ENCODE assay signal across 20 cellular contexts in the genomic region with DNA sequence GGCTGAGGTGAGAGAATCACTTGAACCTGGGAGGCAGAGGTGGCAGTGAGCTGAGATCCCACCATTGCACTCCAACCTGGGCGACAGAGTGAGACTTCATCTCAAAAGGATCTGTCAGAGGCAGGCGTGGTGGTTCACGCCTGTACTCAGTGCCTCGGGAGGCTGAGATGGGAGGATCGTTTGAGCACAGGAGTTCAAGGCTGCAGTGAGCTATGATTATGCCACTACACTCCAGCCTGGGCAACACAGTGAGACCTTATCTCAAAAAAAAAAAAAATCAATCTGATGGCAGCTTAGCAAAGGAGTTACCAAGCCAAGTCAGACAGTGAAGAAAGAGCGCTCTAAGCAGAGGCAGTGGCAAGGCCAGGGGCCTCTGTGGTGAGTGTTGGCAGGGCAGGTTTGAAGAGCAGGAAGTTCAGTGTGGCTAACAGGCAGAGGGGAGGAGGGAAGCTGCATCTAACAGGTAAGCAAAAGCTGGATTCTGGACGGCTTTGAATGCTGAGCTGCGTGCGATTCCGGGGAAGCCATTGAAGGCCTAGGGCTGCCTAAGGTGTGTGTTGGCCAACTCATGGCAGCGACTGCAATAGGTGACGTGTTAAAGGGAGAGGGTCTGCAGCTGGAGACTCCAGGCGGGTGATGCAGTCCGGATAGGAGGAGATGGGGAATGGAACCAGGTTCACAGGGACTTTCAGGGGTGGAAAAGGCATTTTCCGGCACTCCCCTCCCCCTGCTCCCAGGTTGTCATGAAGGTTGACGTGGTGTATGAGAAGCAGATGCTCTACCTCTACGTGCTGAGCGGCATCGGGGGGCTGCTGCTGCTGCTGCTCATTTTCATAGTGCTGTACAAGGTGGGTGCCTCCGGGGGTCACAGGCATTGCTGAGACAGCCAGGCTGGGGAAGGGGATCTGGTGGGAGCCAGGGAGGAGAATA. TPM values are rescaled to one million over a fixed set of nuclear protein-coding genes. Genes with fewer than 3 reads are reported as not detected.
DNase-seq lines count a peak whose midpoint lies in the region; ATAC-seq and TF ChIP-seq lines count a peak whose summit lies in the region.
"Had no signal": no experiment of that assay in that cellular context is flagged by ENCODE, and none has a peak within 500 bp of the region (broad histone marks: within the 10 kb centered on the region; RNA-seq: fewer than 3 reads in every experiment).

No MANE protein-coding gene starts in this region.

- intact Hi-C loops in CD14-positive monocyte (cut with micrococcal nuclease) (no loop called here), adrenal gland (cut with DNase I) (loop anchor here (5.0 to 10.0 kb wide), 2 partner anchors 62 to 75 kb away; partner anchors contain the start of gene SEPHS2 (in 1 of the 2))
- intact Hi-C loops in CD4-positive, alpha-beta T cell (cut with DNase I, micrococcal nuclease): loop anchor here in 1 of 2 experiments (2.0 to 5.0 kb wide), 2 partner anchors 21 to 37 kb away; no protein-coding TSS in a partner anchor
- intact Hi-C loops in naive thymus-derived CD4-positive, alpha-beta T cell (cut with micrococcal nuclease): no loop called here

- WGBS in adrenal gland, 4 donors: 88 to 90% (median 89%) methylated on average over 16 to 20 of the region's 20 CpGs

- H3K27me3 Mint-ChIP-seq in CD14-positive monocyte (ENCODE audit: low read depth in 3 of 3): peaks cover 0 to 2% (median 0%) of the 10 kb centered on the region in 3 donors
- H3K27me3 Mint-ChIP-seq in CD4-positive, alpha-beta T cell: no peaks in the 10 kb centered on the region
- H3K27me3 Mint-ChIP-seq in activated CD8-positive, alpha-beta T cell treated with anti-CD3 and anti-CD28 coated beads, Interleukin-2, amount 10 ng/mL, durations not matched to agents 7 days and 5 days (ENCODE audit: low read depth): no peaks in the 10 kb centered on the region
- no peaks in the 10 kb centered on the region for H3K27me3 Mint-ChIP-seq in naive thymus-derived CD4-positive, alpha-beta T cell
- H3K27me3 Mint-ChIP-seq: naive B cell had no signal

- CTCF ChIA-PET in CD4-positive, alpha-beta T cell (lab: Charles Lee): interaction anchor here (1.2 kb wide), 1 partner anchor 89 kb away, joined by 5 read pairs; the partner anchor contains the start of gene DCTPP1
- CTCF ChIA-PET in activated CD8-positive, alpha-beta T cell treated with anti-CD3 and anti-CD28 coated beads, Interleukin-2, amount 10 ng/mL, durations not matched to agents 7 days and 5 days (lab: Charles Lee): interaction anchor here (0.8 to 3.0 kb wide), 3 partner anchors 89 to 96 kb away, joined by 3 to 10 read pairs (median 3); partner anchors contain the start of gene DCTPP1
- CTCF ChIA-PET in naive thymus-derived CD4-positive, alpha-beta T cell (lab: Charles Lee): interaction anchor here (0.6 to 1.3 kb wide), 2 partner anchors 56 to 89 kb away, joined by 3 to 6 read pairs; partner anchors contain the start of gene DCTPP1

- H3K36me3 Mint-ChIP-seq in CD14-positive monocyte: peaks cover 72 to 78% of the 10 kb centered on the region in 2 donors
- H3K36me3 Mint-ChIP-seq in CD4-positive, alpha-beta T cell (ENCODE audit: low read depth): peaks cover 79% of the 10 kb centered on the region
- peaks cover 71% of the 10 kb centered on the region for H3K36me3 Mint-ChIP-seq in activated CD8-positive, alpha-beta T cell treated with anti-CD3 and anti-CD28 coated beads, Interleukin-2, amount 10 ng/mL, durations not matched to agents 7 days and 5 days (ENCODE audit: low read depth)
- H3K36me3 Mint-ChIP-seq in naive thymus-derived CD4-positive, alpha-beta T cell: peaks cover 19 to 45% (median 25%) of the 10 kb centered on the region in 5 donors

- H3K4me3 Mint-ChIP-seq in CD14-positive monocyte: peak overlapping the region in 1 of 2 donors; percentile 44
- H3K4me3 Mint-ChIP-seq in CD4-positive, alpha-beta T cell: no peak overlapping the region
- H3K4me3 Mint-ChIP-seq in activated CD8-positive, alpha-beta T cell treated with anti-CD3 and anti-CD28 coated beads, Interleukin-2, amount 10 ng/mL, durations not matched to agents 7 days and 5 days: no peak overlapping the region
- no peak overlapping the region for H3K4me3 Mint-ChIP-seq in naive thymus-derived CD4-positive, alpha-beta T cell

- peak overlapping the region; percentile 13 for H3K27ac ChIP-seq in CD4-positive, alpha-beta T cell (ENCODE audit: low read depth, low read length)
- no peak overlapping the region for H3K27ac ChIP-seq in naive thymus-derived CD4-positive, alpha-beta T cell (ENCODE audit: low read depth, low read length)
- H3K27ac ChIP-seq in adrenal gland: no peak overlapping the region
- H3K27ac ChIP-seq: heart right ventricle, suprapubic skin had no signal

- POLR2A ChIA-PET in CD4-positive, alpha-beta T cell (lab: Charles Lee): interaction anchor here (1.0 to 1.9 kb wide), 3 partner anchors 8 to 38 kb away, joined by 3 to 7 read pairs (median 6); no protein-coding TSS in a partner anchor
- POLR2A ChIA-PET in activated CD8-positive, alpha-beta T cell treated with anti-CD3 and anti-CD28 coated beads, Interleukin-2, amount 10 ng/mL, durations not matched to agents 7 days and 5 days (lab: Charles Lee): interaction anchor here (0.6 to 3.6 kb wide), 7 partner anchors 9 to 176 kb away, joined by 3 to 18 read pairs (median 4); partner anchors contain the start of genes ZNF747 and ZNF764
- POLR2A ChIA-PET in naive thymus-derived CD4-positive, alpha-beta T cell (lab: Charles Lee): interaction anchor here (0.9 to 1.5 kb wide), 5 partner anchors 10 to 1511 kb away, joined by 3 to 4 read pairs (median 3); no protein-coding TSS in a partner anchor

- no peaks in the 10 kb centered on the region for H3K27me3 ChIP-seq in CD4-positive, alpha-beta T cell (ENCODE audit: control insufficient read depth, insufficient read depth, low read length)
- H3K27me3 ChIP-seq in naive thymus-derived CD4-positive, alpha-beta T cell (ENCODE audit: control insufficient read depth in 2 of 2, insufficient read depth in 2 of 2, low read length in 2 of 2): no peaks in the 10 kb centered on the region
- H3K27me3 ChIP-seq in adrenal gland: no peaks in the 10 kb centered on the region
- H3K27me3 ChIP-seq: heart right ventricle, suprapubic skin had no signal

- no peaks in the 10 kb centered on the region for H3K4me1 ChIP-seq in naive thymus-derived CD4-positive, alpha-beta T cell (ENCODE audit: control insufficient read depth in 2 of 2, insufficient read depth in 2 of 2, low read length in 2 of 2)
- peaks cover 0 to 3% of the 10 kb centered on the region in 2 donors for H3K4me1 ChIP-seq in adrenal gland (replicated peaks in 1 of 2)
- H3K4me1 ChIP-seq: suprapubic skin had no signal

- peak overlapping the region in 6 of 7 donors; percentile 6 to 78 (median 42) for H3K27ac Mint-ChIP-seq in CD14-positive monocyte
- peak overlapping the region; percentile 63 for H3K27ac Mint-ChIP-seq in CD4-positive, alpha-beta T cell
- peak overlapping the region; percentile 50 for H3K27ac Mint-ChIP-seq in activated CD8-positive, alpha-beta T cell treated with anti-CD3 and anti-CD28 coated beads, Interleukin-2, amount 10 ng/mL, durations not matched to agents 7 days and 5 days
- peak overlapping the region; percentile 7 to 73 (median 42) for H3K27ac Mint-ChIP-seq in naive thymus-derived CD4-positive, alpha-beta T cell

- H3K9me3 Mint-ChIP-seq in CD14-positive monocyte: peaks cover 0 to 2% (median 0%) of the 10 kb centered on the region in 7 donors
- no peaks in the 10 kb centered on the region for H3K9me3 Mint-ChIP-seq in CD4-positive, alpha-beta T cell
- H3K9me3 Mint-ChIP-seq in activated CD8-positive, alpha-beta T cell treated with anti-CD3 and anti-CD28 coated beads, Interleukin-2, amount 10 ng/mL, durations not matched to agents 7 days and 5 days (ENCODE audit: insufficient read depth): no peaks in the 10 kb centered on the region
- H3K9me3 Mint-ChIP-seq in naive thymus-derived CD4-positive, alpha-beta T cell: no peaks in the 10 kb centered on the region
- H3K9me3 Mint-ChIP-seq: naive B cell had no signal

- no peak overlapping the region for H3K4me3 ChIP-seq in naive thymus-derived CD4-positive, alpha-beta T cell (ENCODE audit: low read length)
- H3K4me3 ChIP-seq in adrenal gland: no peak overlapping the region
- H3K4me3 ChIP-seq: GM12878, heart right ventricle, suprapubic skin had no signal

- H3K36me3 ChIP-seq in naive thymus-derived CD4-positive, alpha-beta T cell (ENCODE audit: control insufficient read depth in 2 of 3, insufficient read depth in 3 of 3, low read length in 3 of 3): peaks cover 27 to 77% (median 34%) of the 10 kb centered on the region in 3 experiments
- H3K36me3 ChIP-seq in adrenal gland (replicated peaks in 1 of 2): no peaks in the 10 kb centered on the region

- no peaks in the 10 kb centered on the region for H3K9me3 ChIP-seq in CD4-positive, alpha-beta T cell (ENCODE audit: control insufficient read depth, low read length)
- no peaks in the 10 kb centered on the region for H3K9me3 ChIP-seq in naive thymus-derived CD4-positive, alpha-beta T cell (ENCODE audit: control insufficient read depth in 2 of 3, low read length in 3 of 3)
- no peaks in the 10 kb centered on the region for H3K9me3 ChIP-seq in adrenal gland (replicated peaks in 1 of 3)
- H3K9me3 ChIP-seq: heart right ventricle, suprapubic skin had no signal

- H3K4me1 Mint-ChIP-seq in CD14-positive monocyte: no peaks in the 10 kb centered on the region
- no peaks in the 10 kb centered on the region for H3K4me1 Mint-ChIP-seq in CD4-positive, alpha-beta T cell (ENCODE audit: low read depth)
- H3K4me1 Mint-ChIP-seq in activated CD8-positive, alpha-beta T cell treated with anti-CD3 and anti-CD28 coated beads, Interleukin-2, amount 10 ng/mL, durations not matched to agents 7 days and 5 days (ENCODE audit: low read depth): peaks cover 40% of the 10 kb centered on the region
- H3K4me1 Mint-ChIP-seq in naive thymus-derived CD4-positive, alpha-beta T cell: peaks cover 0 to 28% (median 5%) of the 10 kb centered on the region in 7 donors

- no peak for TF ChIP-seq POLR2A in adrenal gland (IDR thresholded peaks at IDR 0.05)

- no peak for DNase-seq in CD14-positive monocyte (ENCODE audit: low spot score)
- DNase-seq in CD4-positive, alpha-beta T cell: no peak
- DNase-seq in activated CD8-positive, alpha-beta T cell treated with anti-CD3 and anti-CD28 coated beads, Interleukin-2, amount 10 ng/mL, durations not matched to agents 7 days and 5 days: peak; percentile 54
- no peak for DNase-seq in naive thymus-derived CD4-positive, alpha-beta T cell
- no peak for DNase-seq in adrenal gland
- DNase-seq in NCI-H1436 (lab: John Stamatoyannopoulos, UW): no peak
- DNase-seq in HT-29 (ENCODE audit: low spot score): no peak
- DNase-seq: DMS79; erythroblast; foreskin fibroblast; heart right ventricle; mesenchymal stem cell; naive B cell; NCI-H1092 treated with DMSO at 0.1 percent for 48 hours; NCI-H2029; NCI-H446; stimulated activated CD4-positive, alpha-beta T cell treated with anti-CD3 and anti-CD28 coated beads, Interleukin-15, amount 100 ng/mL, for 24 hours had no signal

- ATAC-seq in CD4-positive, alpha-beta T cell (ENCODE audit: poor library complexity): no peak
- peak; percentile 47 for ATAC-seq in activated CD8-positive, alpha-beta T cell treated with anti-CD3 and anti-CD28 coated beads, Interleukin-2, amount 10 ng/mL, durations not matched to agents 7 days and 5 days
- ATAC-seq in naive thymus-derived CD4-positive, alpha-beta T cell: no peak
- ATAC-seq: GM12878, heart right ventricle, sciatic nerve had no signal

- TF ChIP-seq CTCF in CD14-positive monocyte (IDR thresholded peaks at IDR 0.05) (no peak), adrenal gland (IDR thresholded peaks at IDR 0.05) (no peak)
- TF ChIP-seq CTCF in CD4-positive, alpha-beta T cell (IDR thresholded peaks at IDR 0.05): no peak

RNA-seq across cellular contexts. Expression of gene ZNF768, which starts 7.0 kb away (rescaled TPM):
- polyA plus RNA-seq in CD14-positive monocyte: 1 to 10 TPM; 2.8 to 3.0 TPM
- 1 to 10 TPM; 3.9 to 4.1 TPM for total RNA-seq in CD4-positive, alpha-beta T cell
- 1 to 10 TPM; 6.7 to 7.0 TPM for total RNA-seq in activated CD8-positive, alpha-beta T cell treated with anti-CD3 and anti-CD28 coated beads, Interleukin-2, amount 10 ng/mL, durations not matched to agents 7 days and 5 days
- 1 to 10 TPM; 6.0 to 8.5 (median 7.3) TPM for total RNA-seq in naive thymus-derived CD4-positive, alpha-beta T cell
- polyA plus RNA-seq in naive thymus-derived CD4-positive, alpha-beta T cell: 1 to 10 TPM; 1.6 to 2.4 TPM
- total RNA-seq in adrenal gland: 10 to 100 TPM; 23.2 to 53.0 (median 30.9) TPM
- polyA plus RNA-seq in adrenal gland: 100 to 1,000 TPM in 1 of 3 donors, 10 to 100 TPM in 1, 1 to 10 TPM in 1; 8.7 to 103 (median 55.6) TPM
- total RNA-seq in HT-29 (2014; rRNA removed; shearing (Covaris generic)): 47.1 and 47.9 TPM in 2 replicates

RNA-seq across cellular contexts. Expression of gene ZNF747, which starts 15.3 kb away (rescaled TPM):
- 1 to 10 TPM; 4.1 to 6.6 TPM for polyA plus RNA-seq in CD14-positive monocyte
- 1 to 10 TPM; 6.3 to 6.7 TPM for total RNA-seq in CD4-positive, alpha-beta T cell
- 10 to 100 TPM in 1 of 2 experiments, 1 to 10 TPM in 1; 8.9 to 10.8 TPM for total RNA-seq in activated CD8-positive, alpha-beta T cell treated with anti-CD3 and anti-CD28 coated beads, Interleukin-2, amount 10 ng/mL, durations not matched to agents 7 days and 5 days
- total RNA-seq in naive thymus-derived CD4-positive, alpha-beta T cell: 10 to 100 TPM in 4 of 5 experiments, 1 to 10 TPM in 1; 9.1 to 17.4 (median 13.8) TPM
- polyA plus RNA-seq in naive thymus-derived CD4-positive, alpha-beta T cell: 10 to 100 TPM in 1 of 2 donors, 1 to 10 TPM in 1; 8.9 to 11.7 TPM
- 10 to 100 TPM; 10.4 to 19.9 (median 15.7) TPM for total RNA-seq in adrenal gland
- 1 to 10 TPM; 7.7 to 9.3 (median 8.4) TPM for polyA plus RNA-seq in adrenal gland
- 7.9 and 8.8 TPM in 2 replicates for total RNA-seq in HT-29 (2014; rRNA removed; shearing (Covaris generic))

RNA-seq across cellular contexts. Expression of gene ZNF764, which starts 38.8 kb away (rescaled TPM):
- polyA plus RNA-seq in CD14-positive monocyte (1 to 10 TPM in 1 of 2 donors, under 1 TPM in 1; 0.94 to 1.0 TPM), adrenal gland (1 to 10 TPM; 3.6 to 9.7 (median 5.9) TPM)
- 10 to 100 TPM; 20.4 to 22.9 TPM for total RNA-seq in CD4-positive, alpha-beta T cell
- 10 to 100 TPM; 15.2 to 15.4 TPM for total RNA-seq in activated CD8-positive, alpha-beta T cell treated with anti-CD3 and anti-CD28 coated beads, Interleukin-2, amount 10 ng/mL, durations not matched to agents 7 days and 5 days
- 10 to 100 TPM; 11.9 to 20.9 (median 19.3) TPM for total RNA-seq in naive thymus-derived CD4-positive, alpha-beta T cell
- 1 to 10 TPM; 4.5 to 6.8 TPM for polyA plus RNA-seq in naive thymus-derived CD4-positive, alpha-beta T cell
- total RNA-seq in adrenal gland: 10 to 100 TPM in 3 of 8 donors, 1 to 10 TPM in 5; 5.1 to 15.0 (median 9.8) TPM
- 8.3 and 9.9 TPM in 2 replicates for total RNA-seq in HT-29 (2014; rRNA removed; shearing (Covaris generic))

RNA-seq across cellular contexts. Expression of gene ITGAL, which starts 46.8 kb away (rescaled TPM):
- polyA plus RNA-seq in CD14-positive monocyte (100 to 1,000 TPM in 1 of 2 donors, 10 to 100 TPM in 1; 56.8 to 109 TPM), adrenal gland (10 to 100 TPM in 1 of 3 donors, 1 to 10 TPM in 2; 2.1 to 10.6 (median 2.6) TPM)
- total RNA-seq in CD4-positive, alpha-beta T cell: 100 to 1,000 TPM; 186 to 187 TPM
- total RNA-seq in activated CD8-positive, alpha-beta T cell treated with anti-CD3 and anti-CD28 coated beads, Interleukin-2, amount 10 ng/mL, durations not matched to agents 7 days and 5 days: 100 to 1,000 TPM; 458 to 471 TPM
- total RNA-seq in naive thymus-derived CD4-positive, alpha-beta T cell: 100 to 1,000 TPM; 258 to 629 (median 436) TPM
- 100 to 1,000 TPM; 110 to 135 TPM for polyA plus RNA-seq in naive thymus-derived CD4-positive, alpha-beta T cell
- 10 to 100 TPM in 1 of 8 donors, 1 to 10 TPM in 7; 3.0 to 14.7 (median 5.0) TPM for total RNA-seq in adrenal gland
- total RNA-seq in HT-29 (2014; rRNA removed; shearing (Covaris generic)): not detected in 2 replicates

RNA-seq across cellular contexts. Expression of gene ZNF688, which starts 52.1 kb away (rescaled TPM):
- 10 to 100 TPM; 18.9 to 24.1 TPM for polyA plus RNA-seq in CD14-positive monocyte
- 1 to 10 TPM; 8.8 to 9.6 TPM for total RNA-seq in CD4-positive, alpha-beta T cell
- total RNA-seq in activated CD8-positive, alpha-beta T cell treated with anti-CD3 and anti-CD28 coated beads, Interleukin-2, amount 10 ng/mL, durations not matched to agents 7 days and 5 days: 10 to 100 TPM; 12.5 to 13.4 TPM
- 10 to 100 TPM in 4 of 5 experiments, 1 to 10 TPM in 1; 8.8 to 24.3 (median 16.3) TPM for total RNA-seq in naive thymus-derived CD4-positive, alpha-beta T cell
- polyA plus RNA-seq in naive thymus-derived CD4-positive, alpha-beta T cell: 10 to 100 TPM; 29.7 to 33.2 TPM
- total RNA-seq in adrenal gland: 10 to 100 TPM; 10.3 to 33.2 (median 18.2) TPM
- polyA plus RNA-seq in adrenal gland: 10 to 100 TPM; 16.4 to 43.4 (median 33.9) TPM
- 5.7 and 7.5 TPM in 2 replicates for total RNA-seq in HT-29 (2014; rRNA removed; shearing (Covaris generic))

Comparison
In these comparisons a context has a peak if more than half of its experiments do, and no peak if none do; other contexts are left out.
1. intact Hi-C loops: an anchor here in adrenal gland (5.0 to 10.0 kb wide); none called in CD14-positive monocyte and naive thymus-derived CD4-positive, alpha-beta T cell.